29 cellular contexts compared by ENCODE assay signal in genomic region chr7:25900245-25900644, GRCh38.
DNase-seq lines count a peak whose midpoint lies in the region; ATAC-seq, FAIRE-seq and TF ChIP-seq lines count a peak whose summit lies in the region.
"Had no signal": no experiment of that assay in that cellular context is flagged by ENCODE, and none has a peak within 500 bp of the region (broad histone marks: within the 10 kb centered on the region; RNA-seq: fewer than 3 reads in every experiment).

No MANE protein-coding gene starts in this region.

- no peaks in the 10 kb centered on the region for H4K20me1 ChIP-seq in GM23338 (replicated peaks; ENCODE audit: insufficient read depth)
- H4K20me1 ChIP-seq in KMS-11 (ENCODE audit: insufficient read depth), result no peaks in the 10 kb centered on the region
- H4K20me1 ChIP-seq in K562 (replicated peaks; ENCODE audit: control insufficient read depth, insufficient read depth, low read length), result no peaks in the 10 kb centered on the region
- H4K20me1 ChIP-seq: BLaER1 had no signal

- no peak overlapping the region for H3K27ac Mint-ChIP-seq in GM23338
- H3K27ac Mint-ChIP-seq in nephron, result peak overlapping the region in 2 of 3 experiments; percentile 21 to 41
- H3K27ac Mint-ChIP-seq: CD14-positive monocyte; CD4-positive, alpha-beta memory T cell; CD4-positive, CD25-positive, alpha-beta regulatory T cell; CD8-positive, alpha-beta memory T cell had no signal

- no peaks in the 10 kb centered on the region for H3K9me3 Mint-ChIP-seq in GM23338
- no peaks in the 10 kb centered on the region for H3K9me3 Mint-ChIP-seq in nephron
- H3K9me3 Mint-ChIP-seq: CD4-positive, alpha-beta memory T cell; CD4-positive, CD25-positive, alpha-beta regulatory T cell; CD8-positive, alpha-beta memory T cell had no signal

- intact Hi-C loops in K562 (cut with micrococcal nuclease), result no loop called here

- H3K27me3 Mint-ChIP-seq in GM23338 (ENCODE audit: insufficient read depth, low read depth, poor library complexity), result peaks cover 7% of the 10 kb centered on the region
- H3K27me3 Mint-ChIP-seq in nephron (ENCODE audit: low read depth), result peaks cover 18% of the 10 kb centered on the region

- TF ChIP-seq RAD21 in K562 (CRISPR knock-in tag; conservative IDR thresholded peaks at IDR 0.05 in 1 of 2, IDR thresholded peaks at IDR 0.05 in 1 of 2), result no peak

- no peak for FAIRE-seq in K562 (lab: Jason Lieb, UNC)
- FAIRE-seq: A204.1, GM12878, GM12892, GM18507 had no signal

- H3K4me3 Mint-ChIP-seq in GM23338 (no peak overlapping the region), nephron (no peak overlapping the region)
- H3K4me3 Mint-ChIP-seq: CD4-positive, CD25-positive, alpha-beta regulatory T cell; CD8-positive, alpha-beta memory T cell had no signal

- CTCF ChIA-PET in K562 (lab: Yijun Ruan, JAX; ENCODE audit: low intra/inter-chr PET ratio), result no interaction called here

- no peaks in the 10 kb centered on the region for H3K9me1 ChIP-seq in K562 (ENCODE audit: control insufficient read depth, insufficient read depth, low read length)

- no peaks in the 10 kb centered on the region for H3K36me3 Mint-ChIP-seq in GM23338 (ENCODE audit: low read depth)
- H3K36me3 Mint-ChIP-seq in nephron (ENCODE audit: low read depth), result no peaks in the 10 kb centered on the region
- H3K36me3 Mint-ChIP-seq: CD4-positive, alpha-beta memory T cell; CD4-positive, CD25-positive, alpha-beta regulatory T cell; CD8-positive, alpha-beta memory T cell had no signal

- in situ Hi-C loops in K562 (cut with MboI), result no loop called here

- H3K4me1 ChIP-seq in GM23338 (ENCODE audit: insufficient read depth) (peaks cover under 1% of the 10 kb centered on the region), KMS-11 (ENCODE audit: low read depth, poor library complexity, severe bottlenecking) (peaks cover 61% of the 10 kb centered on the region), K562 (replicated peaks in 1 of 2; ENCODE audit: control insufficient read depth in 2 of 2, insufficient read depth in 2 of 2, low read length in 2 of 2) (peaks cover 4 to 18% of the 10 kb centered on the region in 2 experiments; a peak in 4 of 5 replicates)
- H3K4me1 ChIP-seq: BE2C had no signal

- H3K36me3 ChIP-seq in GM23338 (ENCODE audit: insufficient read depth), result no peaks in the 10 kb centered on the region
- no peaks in the 10 kb centered on the region for H3K36me3 ChIP-seq in KMS-11 (ENCODE audit: insufficient read depth)
- no peaks in the 10 kb centered on the region for H3K36me3 ChIP-seq in K562 (ENCODE audit: control insufficient read depth, insufficient read depth, low read length)
- H3K36me3 ChIP-seq: BE2C, BLaER1 had no signal

- H3K4me3 ChIP-seq in GM23338 (no peak overlapping the region), KMS-11 (IDR thresholded peaks at IDR 0.05; ENCODE audit: insufficient read depth, low read depth, low read length) (no peak overlapping the region), K562 (no peak overlapping the region)
- H3K4me3 ChIP-seq: BLaER1, GM12878 had no signal

- DNase-seq in GM23338 (ENCODE audit: low spot score) (no peak), K562 (ENCODE audit: extremely low read depth in 1 of 4, low spot score in 3 of 4) (no peak), NCI-H1105 (lab: John Stamatoyannopoulos, UW) (no peak), GM19240 (ENCODE audit: insufficient read length, low spot score) (no peak)
- DNase-seq: 8988T; ACHN; BE2C; C1 segment of cervical spinal cord; CD4-positive, alpha-beta memory T cell; CD4-positive, CD25-positive, alpha-beta regulatory T cell; CD8-positive, alpha-beta memory T cell; COR-L47; DMS 273 treated with DMSO at 0.1 percent for 48 hours; DMS153; DMS53; DMS79; DND-41; EL; GDM1 had no signal

- no peak overlapping the region for H3K27ac ChIP-seq in GM23338 (ENCODE audit: low read depth)
- H3K27ac ChIP-seq in KMS-11, result peak overlapping the region; percentile 8; the same call in 1 of the 2 replicates
- no peak overlapping the region for H3K27ac ChIP-seq in K562 (ENCODE audit: extremely low read depth, low read depth, low read length)
- H3K27ac ChIP-seq: BLaER1 had no signal

- H3K4me1 Mint-ChIP-seq in GM23338 (peaks cover 7% of the 10 kb centered on the region; the same call in 2 of the 3 replicates), nephron (peaks cover 25% of the 10 kb centered on the region)

- no TSS peak for BruUV-seq in K562 (replicated peaks; lab: Mats Ljungman, UMichigan)

- TF ChIP-seq POLR2A in K562 (conservative IDR thresholded peaks at IDR 0.05), result no peak

- H3K27me3 ChIP-seq in GM23338 (ENCODE audit: insufficient read depth), result no peaks in the 10 kb centered on the region
- H3K27me3 ChIP-seq in KMS-11 (ENCODE audit: insufficient read depth, low read depth), result no peaks in the 10 kb centered on the region
- no peaks in the 10 kb centered on the region for H3K27me3 ChIP-seq in K562 (ENCODE audit: control insufficient read depth in 2 of 2, insufficient read depth in 2 of 2, low read length in 2 of 2)
- H3K27me3 ChIP-seq: BLaER1 had no signal

- no peaks in the 10 kb centered on the region for H3K79me2 ChIP-seq in GM23338 (replicated peaks; ENCODE audit: insufficient read depth)
- no peaks in the 10 kb centered on the region for H3K79me2 ChIP-seq in KMS-11 (ENCODE audit: insufficient read depth, low read depth)
- no peaks in the 10 kb centered on the region for H3K79me2 ChIP-seq in K562 (ENCODE audit: control insufficient read depth, insufficient read depth, low read length)

- TF ChIP-seq EP300 in K562 (IDR thresholded peaks at IDR 0.05; ENCODE audit: low read length), result no peak

- H3K9ac ChIP-seq in KMS-11, result no peak overlapping the region
- no peak overlapping the region for H3K9ac ChIP-seq in K562 (ENCODE audit: insufficient read depth in 1 of 2, low read depth in 2 of 2, low read length in 2 of 2)
- H3K9ac ChIP-seq: BLaER1 had no signal

- POLR2A ChIA-PET in K562 (lab: Yijun Ruan, JAX), result interaction anchor here (0.6 kb wide), 1 partner anchor 11 kb away, joined by 4 read pairs; no protein-coding TSS in a partner anchor

- H3K9me3 ChIP-seq in K562 (replicated peaks; ENCODE audit: control insufficient read depth, insufficient read depth, low read depth, low read length), result no peaks in the 10 kb centered on the region
- H3K9me3 ChIP-seq: BE2C, BLaER1 had no signal

- H3F3A ChIP-seq in GM23338 (replicated peaks; ENCODE audit: low read depth), result no peaks in the 10 kb centered on the region

- no peaks in the 10 kb centered on the region for H3K9me2 ChIP-seq in GM23338 (ENCODE audit: insufficient read depth)

- no peak overlapping the region for H3K4me2 ChIP-seq in GM23338
- peak overlapping the region; percentile 26; the same call in 1 of the 2 replicates for H3K4me2 ChIP-seq in KMS-11
- H3K4me2 ChIP-seq in K562 (ENCODE audit: insufficient read depth, low read length), result no peak overlapping the region
- H3K4me2 ChIP-seq: BLaER1 had no signal

- WGBS in K562 (ENCODE audit: insufficient coverage, low coverage, missing lambda C conversion rate), result 42% methylated on average over 3 of the region's 3 CpGs

- peak overlapping the region; percentile 70; the same call in 1 of the 2 replicates for H2AFZ ChIP-seq in GM23338
- peak overlapping the region; percentile 19; the same call in 1 of the 2 replicates for H2AFZ ChIP-seq in KMS-11 (ENCODE audit: low read depth)
- peak overlapping the region; percentile 49 for H2AFZ ChIP-seq in K562 (ENCODE audit: low read depth, low read length)

- TF ChIP-seq CTCF in GM23338 (conservative IDR thresholded peaks at IDR 0.05; ENCODE audit: low read depth in 2 of 2), result no peak
- TF ChIP-seq CTCF in KMS-11 (conservative IDR thresholded peaks at IDR 0.05; ENCODE audit: low read depth, low read length), result no peak
- no peak for TF ChIP-seq CTCF in K562 (IDR thresholded peaks at IDR 0.05 in 2 of 3, conservative IDR thresholded peaks at IDR 0.05 in 1 of 3; ENCODE audit: insufficient read depth in 2 of 3, low read depth in 1 of 3, low read length in 3 of 3)
- no peak for TF ChIP-seq CTCF in nephron (IDR thresholded peaks at IDR 0.05; ENCODE audit: unreplicated experiment in 3 of 3)

- ATAC-seq in GM23338 (no peak), K562 (no peak), HG03432 (IDR thresholded peaks at IDR 0.05; ENCODE audit: unreplicated experiment) (no peak), HG03045 (IDR thresholded peaks at IDR 0.05; ENCODE audit: unreplicated experiment) (no peak)
- ATAC-seq: GM12878 had no signal

TF ChIP-seq in GM23338, 12 proteins besides CTCF, POLR2A, EP300 and RAD21 (continues in another document):
- TF ChIP-seq ZNF114 (CRISPR knock-in tag; IDR thresholded peaks at IDR 0.05), result no peak

TF ChIP-seq in K562, 482 proteins besides CTCF, POLR2A, EP300 and RAD21:
- TF ChIP-seq CEBPB (tag; IDR thresholded peaks at IDR 0.05), result peak; percentile 76
- TF ChIP-seq CHD1 (IDR thresholded peaks at IDR 0.05; ENCODE audit: low read length), result no peak
- no peak for TF ChIP-seq CEBPG (CRISPR knock-in tag; IDR thresholded peaks at IDR 0.05)
- TF ChIP-seq CEBPG (tag; conservative IDR thresholded peaks at IDR 0.05 in 1 of 2, IDR thresholded peaks at IDR 0.05 in 1 of 2), result peak; percentile 41 to 66; a peak in 3 of 4 replicates

Comparison
In these comparisons a context has a peak if more than half of its experiments do, and no peak if none do; other contexts are left out.
1. H2AFZ ChIP-seq: peak in every context shown above with its lines; median percentile 70 in GM23338; 49 in K562; 19 in KMS-11.